Comparison of ENCODE assay signal across 14 cellular contexts in genomic region chr21:17900990-17901385, GRCh38.
DNase-seq lines count a peak whose midpoint lies in the region; ATAC-seq and TF ChIP-seq lines count a peak whose summit lies in the region.
"Had no signal": no experiment of that assay in that cellular context is flagged by ENCODE, and none has a peak within 500 bp of the region (broad histone marks: within the 10 kb centered on the region; RNA-seq: fewer than 3 reads in every experiment).

No MANE protein-coding gene starts in this region.

- H3K23ac ChIP-seq in mesenchymal stem cell (ENCODE audit: low read length in 2 of 2), result no peak overlapping the region

- H3F3A ChIP-seq in Loucy (ENCODE audit: low read depth), result no peaks in the 10 kb centered on the region

- H2BK15ac ChIP-seq in mesenchymal stem cell (ENCODE audit: low read depth, poor library complexity, severe bottlenecking), result no peak overlapping the region

- H3K18ac ChIP-seq in mesenchymal stem cell (ENCODE audit: low read depth in 1 of 2, low read length in 2 of 2), result no peak overlapping the region

- H3K9me2 ChIP-seq in Loucy (replicated peaks; ENCODE audit: low read depth, low read length), result no peaks in the 10 kb centered on the region

- TF ChIP-seq CTCF in Loucy (conservative IDR thresholded peaks at IDR 0.05; ENCODE audit: low read length), result no peak
- TF ChIP-seq CTCF in BE2C (IDR thresholded peaks at IDR 0.05; ENCODE audit: low read depth, low read length), result no peak
- TF ChIP-seq CTCF in prostate gland (IDR thresholded peaks at IDR 0.05), result no peak

- no peaks in the 10 kb centered on the region for H3K79me1 ChIP-seq in mesenchymal stem cell (replicated peaks; ENCODE audit: low read length, poor library complexity, severe bottlenecking)

- H3K9ac ChIP-seq in Loucy (ENCODE audit: low read depth, low read length, poor library complexity, severe bottlenecking) (no peak overlapping the region), mesenchymal stem cell (ENCODE audit: low read length) (no peak overlapping the region)

- no peak overlapping the region for H2BK12ac ChIP-seq in mesenchymal stem cell (ENCODE audit: low read length in 2 of 2)

- TF ChIP-seq POLR2A in prostate gland (IDR thresholded peaks at IDR 0.05), result no peak

- no peak overlapping the region for H3K4me2 ChIP-seq in Loucy (ENCODE audit: low read depth, low read length, poor library complexity, severe bottlenecking)
- H3K4me2 ChIP-seq in mesenchymal stem cell (ENCODE audit: low read length, poor library complexity, severe bottlenecking), result no peak overlapping the region

- H2AFZ ChIP-seq in Loucy (ENCODE audit: low read length), result peak overlapping the region; percentile 21; the same call in 1 of the 2 replicates
- H2AFZ ChIP-seq in mesenchymal stem cell (ENCODE audit: low read depth, low read length), result no peak overlapping the region

- no peak overlapping the region for H2BK120ac ChIP-seq in mesenchymal stem cell (ENCODE audit: low read depth, low read length)

- H3K9me3 ChIP-seq in Loucy (ENCODE audit: insufficient read depth, low read depth, low read length), result peaks cover 7% of the 10 kb centered on the region; the same call in 1 of the 2 replicates
- no peaks in the 10 kb centered on the region for H3K9me3 ChIP-seq in ectodermal cell (ENCODE audit: control insufficient read depth, low read length)
- no peaks in the 10 kb centered on the region for H3K9me3 ChIP-seq in mesenchymal stem cell (ENCODE audit: control insufficient read depth, low read length)
- H3K9me3 ChIP-seq in BE2C, result no peaks in the 10 kb centered on the region
- H3K9me3 ChIP-seq in prostate gland, result no peaks in the 10 kb centered on the region

- H4K91ac ChIP-seq in mesenchymal stem cell (ENCODE audit: low read length), result peak overlapping the region; percentile 28

- intact Hi-C loops in prostate gland (cut with DNase I), result no loop called here

- H3K27me3 ChIP-seq in Loucy (ENCODE audit: insufficient read depth, low read length, poor library complexity, severe bottlenecking) (no peaks in the 10 kb centered on the region), ectodermal cell (ENCODE audit: control insufficient read depth, insufficient read depth, low read length, poor library complexity, severe bottlenecking) (no peaks in the 10 kb centered on the region), mesenchymal stem cell (ENCODE audit: control insufficient read depth in 1 of 2, insufficient read depth in 1 of 2, low read length in 2 of 2) (no peaks in the 10 kb centered on the region), BE2C (no peaks in the 10 kb centered on the region), prostate gland (replicated peaks; ENCODE audit: insufficient read depth) (no peaks in the 10 kb centered on the region)

- H3K4me1 ChIP-seq in Loucy (ENCODE audit: insufficient read depth, low read length, poor library complexity, severe bottlenecking), result peaks cover 9% of the 10 kb centered on the region
- H3K4me1 ChIP-seq in ectodermal cell (ENCODE audit: control insufficient read depth, insufficient read depth, low read length), result no peaks in the 10 kb centered on the region
- H3K4me1 ChIP-seq in mesenchymal stem cell (ENCODE audit: control insufficient read depth, insufficient read depth, low read depth, low read length), result no peaks in the 10 kb centered on the region
- peaks cover 2% of the 10 kb centered on the region; the same call in 1 of the 2 replicates for H3K4me1 ChIP-seq in BE2C
- no peaks in the 10 kb centered on the region for H3K4me1 ChIP-seq in prostate gland (replicated peaks)

- peak; percentile 75 for DNase-seq in ELF-1 (ENCODE audit: low read depth, low spot score)
- DNase-seq in mesenchymal stem cell, result no peak
- DNase-seq in BE2C, result no peak
- DNase-seq in prostate gland (ENCODE audit: low spot score), result no peak
- no peak for DNase-seq in NCI-H2081 (lab: John Stamatoyannopoulos, UW)
- DNase-seq: activated CD4-positive, alpha-beta T cell treated with anti-CD3 and anti-CD28 coated beads for 4 hours; CD4-positive, CD25-positive, alpha-beta regulatory T cell; effector memory CD8-positive, alpha-beta T cell; head of caudate nucleus; NCI-H510A; SW 1271 had no signal

- peak overlapping the region; percentile 16 for H3K27ac ChIP-seq in ectodermal cell (ENCODE audit: insufficient read depth, low read depth, low read length, poor library complexity, severe bottlenecking)
- H3K27ac ChIP-seq in mesenchymal stem cell (ENCODE audit: low read length, poor library complexity, severe bottlenecking), result no peak overlapping the region
- H3K27ac ChIP-seq in prostate gland, result no peak overlapping the region

- H3K4me3 ChIP-seq in Loucy (ENCODE audit: low read length, poor library complexity, severe bottlenecking) (no peak overlapping the region), ectodermal cell (ENCODE audit: insufficient read depth, low read depth, low read length) (no peak overlapping the region), mesenchymal stem cell (ENCODE audit: insufficient read depth in 1 of 2, low read depth in 1 of 2, low read length in 2 of 2) (peak overlapping the region in 1 of 2 experiments; percentile 57), BE2C (ENCODE audit: low read depth, low read length) (no peak overlapping the region), prostate gland (no peak overlapping the region)

- no peak overlapping the region for H4K8ac ChIP-seq in mesenchymal stem cell (ENCODE audit: low read length)

- H2AK5ac ChIP-seq in mesenchymal stem cell (ENCODE audit: low read length, severe bottlenecking), result no peak overlapping the region

- H3K4ac ChIP-seq in mesenchymal stem cell (ENCODE audit: low read depth in 1 of 2, low read length in 2 of 2), result no peak overlapping the region

- H3K14ac ChIP-seq in mesenchymal stem cell (ENCODE audit: low read length in 2 of 2), result no peak overlapping the region

- 80 to 81% methylated on average over 5 of the region's 5 CpGs for WGBS in ectodermal cell, 2 experiments
- WGBS in mesenchymal stem cell, result 93% methylated on average over 5 of the region's 5 CpGs
- 86% methylated on average over 5 of the region's 5 CpGs for WGBS in prostate gland

- no peaks in the 10 kb centered on the region for H4K20me1 ChIP-seq in Loucy (ENCODE audit: insufficient read depth, low read length, poor library complexity, severe bottlenecking)

- no peaks in the 10 kb centered on the region for H3K36me3 ChIP-seq in Loucy (ENCODE audit: insufficient read depth, low read length)
- H3K36me3 ChIP-seq in ectodermal cell (ENCODE audit: control insufficient read depth, insufficient read depth, low read length), result no peaks in the 10 kb centered on the region
- H3K36me3 ChIP-seq in mesenchymal stem cell (ENCODE audit: control insufficient read depth in 1 of 2, insufficient read depth in 2 of 2, low read depth in 1 of 2, low read length in 2 of 2), result no peaks in the 10 kb centered on the region
- H3K36me3 ChIP-seq in BE2C, result no peaks in the 10 kb centered on the region
- H3K36me3 ChIP-seq in prostate gland, result no peaks in the 10 kb centered on the region

- H2BK5ac ChIP-seq in mesenchymal stem cell (ENCODE audit: low read depth, low read length, poor library complexity, severe bottlenecking), result no peak overlapping the region

- ATAC-seq in HG03520 (IDR thresholded peaks at IDR 0.05; ENCODE audit: unreplicated experiment), result no peak
- ATAC-seq: effector memory CD8-positive, alpha-beta T cell had no signal

- H3K79me2 ChIP-seq in Loucy (ENCODE audit: insufficient read depth, low read length), result no peaks in the 10 kb centered on the region
